In genomic region chr19:13095934-13096890, GRCh38 we compare ENCODE assay signal across 1 cellular context.
A peak's percentile ranks its signal among the peaks of the same experiment; 100 is the strongest.
TF ChIP-seq lines count a peak whose summit lies in the region.

No MANE protein-coding gene starts in this region.

TF ChIP-seq in H1, 55 proteins besides CTCF, POLR2A, EP300 and RAD21:
- peak; percentile 94 for TF ChIP-seq E2F6 (IDR thresholded peaks at IDR 0.05)
- TF ChIP-seq MAX (IDR thresholded peaks at IDR 0.05), result peak; percentile 96
- TF ChIP-seq RNF2 (IDR thresholded peaks at IDR 0.05; ENCODE audit: borderline replicate concordance, low read depth, low read length, missing control alignments, poor library complexity, severe bottlenecking), result peak; percentile 18
- peak; percentile 3; the same call in 1 of the 2 replicates for TF ChIP-seq SP1 (IDR thresholded peaks at IDR 0.05; ENCODE audit: low read depth, low read length)
- peak; percentile 3 for TF ChIP-seq KDM4A (IDR thresholded peaks at IDR 0.05; ENCODE audit: low read depth, low read length, severe bottlenecking)
- no peak for TF ChIP-seq CTBP2 (IDR thresholded peaks at IDR 0.05; ENCODE audit: borderline replicate concordance, insufficient read depth, insufficient read length, low read length)
- TF ChIP-seq RBBP5 (IDR thresholded peaks at IDR 0.05; ENCODE audit: borderline replicate concordance, low read depth, low read length), result 0 out of 2 replicates have a peak, but pooled peaks have one; percentile 30
- no peak for TF ChIP-seq USF2 (IDR thresholded peaks at IDR 0.05; ENCODE audit: low read length)
- peak in 1 of 2 experiments; percentile 33; a peak in 1 of 4 replicates for TF ChIP-seq HDAC2 (IDR thresholded peaks at IDR 0.05; ENCODE audit: borderline replicate concordance in 1 of 2, low read depth in 2 of 2, low read length in 2 of 2)
TF ChIP-seq in H1: peak in this region for 7.
